Comparison of ENCODE assay signal across 24 cellular contexts in genomic region chr14:54136894-54137665, GRCh38.
DNase-seq lines count a peak whose midpoint lies in the region; ATAC-seq, FAIRE-seq and TF ChIP-seq lines count a peak whose summit lies in the region.
"Had no signal": no experiment of that assay in that cellular context is flagged by ENCODE, and none has a peak within 500 bp of the region (broad histone marks: within the 10 kb centered on the region; RNA-seq: fewer than 3 reads in every experiment).

No MANE protein-coding gene starts in this region.

- no peaks in the 10 kb centered on the region for H3F3A ChIP-seq in GM23338 (replicated peaks; ENCODE audit: low read depth)

- CTCF ChIA-PET in HepG2 (lab: Yijun Ruan, JAX; ENCODE audit: low intra/inter-chr PET ratio, low total read pairs) (no interaction called here), GM12878 (lab: Yijun Ruan, JAX) (no interaction called here)

- H3K9me3 ChIP-seq in HepG2 (ENCODE audit: low read length), result no peaks in the 10 kb centered on the region
- H3K9me3 ChIP-seq in right lobe of liver, result no peaks in the 10 kb centered on the region
- no peaks in the 10 kb centered on the region for H3K9me3 ChIP-seq in GM12878 (replicated peaks; ENCODE audit: control insufficient read depth, insufficient read depth, low read length)
- no peaks in the 10 kb centered on the region for H3K9me3 ChIP-seq in thyroid gland
- H3K9me3 ChIP-seq: BE2C had no signal

- no peak for FAIRE-seq in HepG2 (lab: Jason Lieb, UNC)
- FAIRE-seq in GM12878 (lab: Jason Lieb, UNC), result no peak
- FAIRE-seq: A204.1, D721Med, GM12891, GM18507, H1 had no signal

- H3K4me2 ChIP-seq in HepG2 (ENCODE audit: low read depth, low read length) (peak overlapping the region; percentile 73), GM12878 (ENCODE audit: control insufficient read depth, insufficient read depth) (no peak overlapping the region), GM23338 (no peak overlapping the region)
- H3K4me2 ChIP-seq: BLaER1 treated with 17β-estradiol and CSF1 and Interleukin-3, amounts not matched to agents 10 nM and 100 nM had no signal

- TF ChIP-seq POLR2A in HepG2 (IDR thresholded peaks at IDR 0.05; ENCODE audit: insufficient read depth in 1 of 2, low read depth in 2 of 2, low read length in 2 of 2) (no peak), right lobe of liver (IDR thresholded peaks at IDR 0.05) (no peak), GM12878 (IDR thresholded peaks at IDR 0.05; ENCODE audit: low read depth, low read length) (no peak), thyroid gland (IDR thresholded peaks at IDR 0.05) (no peak)

- H3K36me3 ChIP-seq in HepG2 (replicated peaks in 1 of 2; ENCODE audit: control insufficient read depth in 1 of 2, insufficient read depth in 2 of 2, low read length in 2 of 2), result no peaks in the 10 kb centered on the region
- H3K36me3 ChIP-seq in right lobe of liver, result no peaks in the 10 kb centered on the region
- H3K36me3 ChIP-seq in GM12878 (ENCODE audit: control insufficient read depth in 2 of 2, insufficient read depth in 2 of 2, low read length in 1 of 2), result no peaks in the 10 kb centered on the region
- H3K36me3 ChIP-seq in thyroid gland, result no peaks in the 10 kb centered on the region
- H3K36me3 ChIP-seq in GM23338 (ENCODE audit: insufficient read depth), result no peaks in the 10 kb centered on the region
- H3K36me3 ChIP-seq: BE2C; BLaER1 treated with 17β-estradiol and CSF1 and Interleukin-3, amounts not matched to agents 10 nM and 100 nM had no signal

- TF ChIP-seq CTCF in HepG2 (CRISPR knock-in tag; IDR thresholded peaks at IDR 0.05), result no peak
- no peak for TF ChIP-seq CTCF in right lobe of liver (IDR thresholded peaks at IDR 0.05)
- no peak for TF ChIP-seq CTCF in GM12878 (IDR thresholded peaks at IDR 0.05 in 2 of 3, conservative IDR thresholded peaks at IDR 0.05 in 1 of 3; ENCODE audit: control insufficient read depth in 2 of 3, extremely low read depth in 1 of 3, insufficient read depth in 1 of 3, low read depth in 3 of 3, low read length in 3 of 3)
- TF ChIP-seq CTCF in thyroid gland (IDR thresholded peaks at IDR 0.05), result no peak
- TF ChIP-seq CTCF in GM23338 (conservative IDR thresholded peaks at IDR 0.05; ENCODE audit: low read depth in 2 of 2), result no peak

- DNase-seq in HepG2 (ENCODE audit: low spot score) (peak; percentile 47), right lobe of liver (no peak), GM12878 (ENCODE audit: low read depth, low spot score) (no peak), thyroid gland (peak; percentile 57 to 58), GM23338 (ENCODE audit: low spot score) (no peak), NCI-H524 (lab: John Stamatoyannopoulos, UW) (no peak)
- DNase-seq: ACHN; AML-193; BE2C; CD4-positive, alpha-beta T cell; CD8-positive, alpha-beta memory T cell; DMS 273 treated with DMSO at 0.1 percent for 48 hours; DMS79; GDM1; H7; HCEC 1CT had no signal

- TF ChIP-seq EP300 in HepG2 (IDR thresholded peaks at IDR 0.05; ENCODE audit: low read depth in 2 of 2, low read length in 2 of 2) (no peak), HepG2 (CRISPR knock-in tag; IDR thresholded peaks at IDR 0.05; ENCODE audit: borderline replicate concordance) (no peak), GM12878 (IDR thresholded peaks at IDR 0.05; ENCODE audit: borderline replicate concordance in 1 of 2, control insufficient read depth in 1 of 2, low read depth in 2 of 2, low read length in 2 of 2) (no peak)

- H3K4me3 ChIP-seq in HepG2 (replicated peaks in 1 of 3; ENCODE audit: insufficient read depth in 1 of 3, low read depth in 2 of 3, low read length in 3 of 3), result peak overlapping the region in 2 of 3 experiments; percentile 33 to 55; a peak in 2 of 6 replicates
- no peak overlapping the region for H3K4me3 ChIP-seq in right lobe of liver
- H3K4me3 ChIP-seq in GM12878, result no peak overlapping the region
- no peak overlapping the region for H3K4me3 ChIP-seq in thyroid gland (replicated peaks in 1 of 3)
- H3K4me3 ChIP-seq in GM23338, result no peak overlapping the region
- H3K4me3 ChIP-seq: BLaER1 treated with 17β-estradiol and CSF1 and Interleukin-3, amounts not matched to agents 10 nM and 100 nM had no signal

- H3K9me2 ChIP-seq in GM23338 (ENCODE audit: insufficient read depth), result peaks cover 17% of the 10 kb centered on the region

- H3K79me2 ChIP-seq in HepG2 (ENCODE audit: insufficient read depth, low read length), result no peaks in the 10 kb centered on the region
- H3K79me2 ChIP-seq in GM12878 (ENCODE audit: control insufficient read depth, insufficient read depth, low read length), result no peaks in the 10 kb centered on the region
- H3K79me2 ChIP-seq in GM23338 (replicated peaks; ENCODE audit: insufficient read depth), result no peaks in the 10 kb centered on the region

- in situ Hi-C loops in HepG2 (cut with HindIII; ENCODE audit: extremely low pct_ligation_motif_present, low pct_unique_long_range_greater_than_20kb), result loop anchor here (5.0 kb wide), 1 partner anchor 185 kb away; no protein-coding TSS in a partner anchor
- in situ Hi-C loops in GM12878 (cut with MboI), result no loop called here

- H3K27me3 Mint-ChIP-seq in GM23338 (ENCODE audit: insufficient read depth, low read depth, poor library complexity), result no peaks in the 10 kb centered on the region

- peaks cover 99% of the 10 kb centered on the region for H3K4me1 ChIP-seq in HepG2 (ENCODE audit: insufficient read depth, low read length)
- H3K4me1 ChIP-seq in right lobe of liver, result peaks cover 0 to 23% (median 0%) of the 10 kb centered on the region in 4 donors
- no peaks in the 10 kb centered on the region for H3K4me1 ChIP-seq in GM12878 (ENCODE audit: control insufficient read depth, insufficient read depth, low read length)
- H3K4me1 ChIP-seq in thyroid gland, result peaks cover 9 to 22% of the 10 kb centered on the region in 2 donors
- H3K4me1 ChIP-seq in GM23338 (ENCODE audit: insufficient read depth), result peaks cover 5% of the 10 kb centered on the region; the same call in 1 of the 2 replicates
- H3K4me1 ChIP-seq: BE2C had no signal

- TF ChIP-seq RAD21 in HepG2 (CRISPR knock-in tag; IDR thresholded peaks at IDR 0.05) (no peak), GM12878 (IDR thresholded peaks at IDR 0.05; ENCODE audit: insufficient read depth, low read depth, low read length) (no peak)

- H3K27me3 ChIP-seq in HepG2 (ENCODE audit: control insufficient read depth in 1 of 2, insufficient read depth in 2 of 2, low read length in 2 of 2) (no peaks in the 10 kb centered on the region), right lobe of liver (no peaks in the 10 kb centered on the region), GM12878 (replicated peaks in 1 of 2; ENCODE audit: control insufficient read depth in 2 of 2, insufficient read depth in 2 of 2, low read length in 1 of 2) (no peaks in the 10 kb centered on the region), thyroid gland (no peaks in the 10 kb centered on the region), GM23338 (ENCODE audit: insufficient read depth) (no peaks in the 10 kb centered on the region)
- H3K27me3 ChIP-seq: BE2C; BLaER1 treated with 17β-estradiol and CSF1 and Interleukin-3, amounts not matched to agents 10 nM and 100 nM had no signal

- H2AFZ ChIP-seq in HepG2 (ENCODE audit: low read length), result no peak overlapping the region
- no peak overlapping the region for H2AFZ ChIP-seq in GM12878 (ENCODE audit: control insufficient read depth, low read depth, low read length)
- H2AFZ ChIP-seq in GM23338, result no peak overlapping the region

- H3K4me3 Mint-ChIP-seq in GM23338, result no peak overlapping the region
- H3K4me3 Mint-ChIP-seq: CD14-positive monocyte; CD4-positive, alpha-beta T cell; CD8-positive, alpha-beta memory T cell had no signal

- POLR2A ChIA-PET in HepG2 (lab: Yijun Ruan, JAX) (interaction anchor here (0.7 to 6.5 kb wide), 15 partner anchors 19 to 230 kb away, joined by 3 to 84 read pairs (median 8); partner anchors contain the start of gene BMP4), GM12878 (lab: Charles Lee) (no interaction called here)

- no peak for ATAC-seq in HepG2
- ATAC-seq in right lobe of liver, result no peak
- no peak for ATAC-seq in GM12878
- no peak for ATAC-seq in GM23338

- H3K27ac Mint-ChIP-seq in GM23338, result no peak overlapping the region
- H3K27ac Mint-ChIP-seq: CD14-positive monocyte; CD4-positive, alpha-beta T cell; CD8-positive, alpha-beta memory T cell had no signal

- no peaks in the 10 kb centered on the region for H3K9me3 Mint-ChIP-seq in GM23338
- H3K9me3 Mint-ChIP-seq: CD4-positive, alpha-beta T cell had no signal

- whole genome bisulfite sequencing in HepG2 (ENCODE audit: low lambda C conversion rate), result 68% methylated on average over 6 of the region's 6 CpGs
- WGBS in right lobe of liver (ENCODE audit: insufficient coverage, low coverage, low lambda C conversion rate, missing lambda C conversion rate), result 86% methylated on average over 6 of the region's 6 CpGs
- WGBS in GM12878 (ENCODE audit: insufficient coverage, insufficient replicate concordance, low lambda C conversion rate, missing lambda C conversion rate), result 31% methylated on average over 6 of the region's 6 CpGs
- WGBS in thyroid gland, 2 donors, result 48 to 50% methylated on average over 6 of the region's 6 CpGs

- no TSS peak for BruUV-seq in HepG2 (replicated peaks; lab: Mats Ljungman, UMichigan)
- BruUV-seq in GM12878 (replicated peaks; lab: Mats Ljungman, UMichigan), result no TSS peak

- peaks cover 5% of the 10 kb centered on the region; the same call in 2 of the 3 replicates for H3K4me1 Mint-ChIP-seq in GM23338
- H3K4me1 Mint-ChIP-seq: CD14-positive monocyte; CD8-positive, alpha-beta memory T cell had no signal

- H4K20me1 ChIP-seq in HepG2 (ENCODE audit: insufficient read depth, low read length) (no peaks in the 10 kb centered on the region), GM12878 (ENCODE audit: control insufficient read depth, insufficient read depth) (no peaks in the 10 kb centered on the region), GM23338 (replicated peaks; ENCODE audit: insufficient read depth) (no peaks in the 10 kb centered on the region; the same call in 1 of the 2 replicates)
- H4K20me1 ChIP-seq: BLaER1 treated with 17β-estradiol and CSF1 and Interleukin-3, amounts not matched to agents 10 nM and 100 nM had no signal

- intact Hi-C loops in HepG2 (cut with micrococcal nuclease; ENCODE audit: unreplicated experiment) (loop anchor here (5.0 kb wide), 3 partner anchors 90 to 180 kb away; partner anchors contain the start of gene BMP4), right lobe of liver (cut with DNase I) (no loop called here), GM12878 (cut with micrococcal nuclease; ENCODE audit: unreplicated experiment) (no loop called here), thyroid gland (cut with DNase I) (no loop called here)

- SMC1A ChIA-PET in GM12878 (lab: Charles Lee; ENCODE audit: uncharacterized antibody, unreplicated experiment), result no interaction called here

- H3K36me3 Mint-ChIP-seq in GM23338 (ENCODE audit: low read depth), result no peaks in the 10 kb centered on the region
- H3K36me3 Mint-ChIP-seq: CD14-positive monocyte; CD8-positive, alpha-beta memory T cell had no signal

- H3K9ac ChIP-seq in HepG2 (ENCODE audit: insufficient read depth, low read depth, low read length), result peak overlapping the region; percentile 61
- no peak overlapping the region for H3K9ac ChIP-seq in GM12878 (ENCODE audit: control insufficient read depth, insufficient read depth, low read length)
- H3K9ac ChIP-seq: BLaER1 treated with 17β-estradiol and CSF1 and Interleukin-3, amounts not matched to agents 10 nM and 100 nM had no signal

- H3K27ac ChIP-seq in HepG2 (ENCODE audit: extremely low read length, insufficient read depth, low read length) (peak overlapping the region; percentile 83), right lobe of liver (no peak overlapping the region), GM12878 (ENCODE audit: control insufficient read depth, insufficient read depth) (no peak overlapping the region), thyroid gland (peak overlapping the region; percentile 29 to 65 (median 46)), GM23338 (ENCODE audit: low read depth) (no peak overlapping the region)
- H3K27ac ChIP-seq: 22Rv1; BLaER1 treated with 17β-estradiol and CSF1 and Interleukin-3, amounts not matched to agents 10 nM and 100 nM had no signal

- RAD21 ChIA-PET in GM12878 (lab: Charles Lee; ENCODE audit: unreplicated experiment), result no interaction called here

Comparison
In these comparisons a context has a peak if more than half of its experiments do, and no peak if none do; other contexts are left out.
1. DNase-seq: peak in HepG2 (single experiment) and thyroid gland (2 of 2); none in right lobe of liver (0 of 3), GM12878 (single experiment), GM23338 (single experiment) and NCI-H524 (0 of 2).
2. H3K27ac ChIP-seq: peak in HepG2 (single experiment) and thyroid gland (3 of 3); none in right lobe of liver (0 of 3), GM12878 (single experiment) and GM23338 (single experiment).
3. H3K4me3 ChIP-seq: peak in HepG2 (2 of 3); none in right lobe of liver (0 of 3), GM12878 (single experiment), thyroid gland (0 of 3) and GM23338 (single experiment).
4. Of the 75 proteins assayed by ChIP-seq in both HepG2 and GM12878: peak only in HepG2: MAX, RAD51, TAF1 and USF2; only in GM12878: none; in both: none; in neither: 71.